Comparison of ENCODE assay signal across 8 cellular contexts in genomic region chr15:22254409-22255040, GRCh38.
DNase-seq lines count a peak whose midpoint lies in the region; ATAC-seq and TF ChIP-seq lines count a peak whose summit lies in the region.
"Not testable (repeated sequence)": the region's sequence is repeated elsewhere in the genome, so short reads cannot be mapped to it uniquely, and the experiment has no call there.

No MANE protein-coding gene starts in this region.

- H3K27ac ChIP-seq in CD4-positive, alpha-beta memory T cell (ENCODE audit: low read depth, low read length): not testable (repeated sequence)
- peak overlapping the region in 2 of 3 donors; percentile 81 to 82 for H3K27ac ChIP-seq in right lobe of liver

- WGBS in right lobe of liver (ENCODE audit: insufficient coverage, low coverage, low lambda C conversion rate, missing lambda C conversion rate): 58% methylated on average over 7 of the region's 14 CpGs

- DNase-seq in CD4-positive, alpha-beta memory T cell; activated CD4-positive, alpha-beta memory T cell treated with anti-CD3 and anti-CD28 coated beads, Interleukin-2, amount 10 ng/mL, durations not matched to agents 7 days and 5 days; right lobe of liver: not testable (repeated sequence)

- H3K27me3 Mint-ChIP-seq in CD4-positive, alpha-beta memory T cell; activated CD4-positive, alpha-beta memory T cell treated with anti-CD3 and anti-CD28 coated beads, Interleukin-2, amount 10 ng/mL, durations not matched to agents 7 days and 5 days: not testable (repeated sequence)

- not testable (repeated sequence) for H3K36me3 Mint-ChIP-seq in CD4-positive, alpha-beta memory T cell; activated CD4-positive, alpha-beta memory T cell treated with anti-CD3 and anti-CD28 coated beads, Interleukin-2, amount 10 ng/mL, durations not matched to agents 7 days and 5 days (ENCODE audit: low read depth)

- H3K27ac Mint-ChIP-seq in CD4-positive, alpha-beta memory T cell: peak overlapping the region in 6 of 7 donors; percentile 15 to 84 (median 32)
- peak overlapping the region; percentile 6 for H3K27ac Mint-ChIP-seq in activated CD4-positive, alpha-beta memory T cell treated with anti-CD3 and anti-CD28 coated beads, Interleukin-2, amount 10 ng/mL, durations not matched to agents 7 days and 5 days

- intact Hi-C loops in CD4-positive, alpha-beta memory T cell (cut with micrococcal nuclease): not testable (repeated sequence)
- intact Hi-C loops in right lobe of liver (cut with DNase I): loop anchor here in 1 of 2 donors (10.0 kb wide), 1 partner anchor 1850 kb away; no protein-coding TSS in a partner anchor

- not testable (repeated sequence) for TF ChIP-seq POLR2A in right lobe of liver (IDR thresholded peaks at IDR 0.05)

- H3K4me3 Mint-ChIP-seq in CD4-positive, alpha-beta memory T cell: peak overlapping the region in 7 of 8 donors; percentile 44 to 61 (median 54)
- H3K4me3 Mint-ChIP-seq in activated CD4-positive, alpha-beta memory T cell treated with anti-CD3 and anti-CD28 coated beads, Interleukin-2, amount 10 ng/mL, durations not matched to agents 7 days and 5 days: not testable (repeated sequence)

- not testable (repeated sequence) for H3K9me3 Mint-ChIP-seq in CD4-positive, alpha-beta memory T cell; activated CD4-positive, alpha-beta memory T cell treated with anti-CD3 and anti-CD28 coated beads, Interleukin-2, amount 10 ng/mL, durations not matched to agents 7 days and 5 days

- H3K36me3 ChIP-seq in CD4-positive, alpha-beta memory T cell (ENCODE audit: insufficient read depth, low read length); right lobe of liver: not testable (repeated sequence)

- not testable (repeated sequence) for H3K27me3 ChIP-seq in CD4-positive, alpha-beta memory T cell (ENCODE audit: insufficient read depth, low read length); right lobe of liver

- POLR2A ChIA-PET in CD4-positive, alpha-beta memory T cell (lab: Charles Lee; ENCODE audit: partially characterized antibody); activated CD4-positive, alpha-beta memory T cell treated with anti-CD3 and anti-CD28 coated beads, Interleukin-2, amount 10 ng/mL, durations not matched to agents 7 days and 5 days (lab: Charles Lee): not testable (repeated sequence)

- H3K9me3 ChIP-seq in CD4-positive, alpha-beta memory T cell (ENCODE audit: control insufficient read depth in 1 of 2, low read length in 2 of 2); right lobe of liver: not testable (repeated sequence)

- peak; percentile 50 for ATAC-seq in GM18909 (IDR thresholded peaks at IDR 0.05; ENCODE audit: poor library complexity, unreplicated experiment)
- peak; percentile 37 for ATAC-seq in GM21390 (IDR thresholded peaks at IDR 0.05; ENCODE audit: unreplicated experiment)
- ATAC-seq in HG02610 (IDR thresholded peaks at IDR 0.05; ENCODE audit: unreplicated experiment): peak; percentile 5
- ATAC-seq in HG03064 (IDR thresholded peaks at IDR 0.05; ENCODE audit: low read depth, unreplicated experiment): peak; percentile 26
- peak; percentile 23 for ATAC-seq in HG03565 (IDR thresholded peaks at IDR 0.05; ENCODE audit: unreplicated experiment)
- not testable (repeated sequence) for ATAC-seq in right lobe of liver

- H3K4me1 ChIP-seq in CD4-positive, alpha-beta memory T cell (ENCODE audit: insufficient read depth, low read length): peaks cover 31% of the 10 kb centered on the region
- peaks cover 0 to 63% (median 20%) of the 10 kb centered on the region in 4 donors for H3K4me1 ChIP-seq in right lobe of liver

- CTCF ChIA-PET in CD4-positive, alpha-beta memory T cell (lab: Charles Lee; ENCODE audit: partially characterized antibody); activated CD4-positive, alpha-beta memory T cell treated with anti-CD3 and anti-CD28 coated beads, Interleukin-2, amount 10 ng/mL, durations not matched to agents 7 days and 5 days (lab: Charles Lee): not testable (repeated sequence)

- peaks cover 11 to 32% (median 20%) of the 10 kb centered on the region in 4 donors for H3K4me1 Mint-ChIP-seq in CD4-positive, alpha-beta memory T cell
- H3K4me1 Mint-ChIP-seq in activated CD4-positive, alpha-beta memory T cell treated with anti-CD3 and anti-CD28 coated beads, Interleukin-2, amount 10 ng/mL, durations not matched to agents 7 days and 5 days: peaks cover 22% of the 10 kb centered on the region

- not testable (repeated sequence) for TF ChIP-seq CTCF in right lobe of liver (IDR thresholded peaks at IDR 0.05)

- H3K4me3 ChIP-seq in CD4-positive, alpha-beta memory T cell (ENCODE audit: low read length in 2 of 2); right lobe of liver: not testable (repeated sequence)
